19 cellular contexts compared by ENCODE assay signal in the genomic region with DNA sequence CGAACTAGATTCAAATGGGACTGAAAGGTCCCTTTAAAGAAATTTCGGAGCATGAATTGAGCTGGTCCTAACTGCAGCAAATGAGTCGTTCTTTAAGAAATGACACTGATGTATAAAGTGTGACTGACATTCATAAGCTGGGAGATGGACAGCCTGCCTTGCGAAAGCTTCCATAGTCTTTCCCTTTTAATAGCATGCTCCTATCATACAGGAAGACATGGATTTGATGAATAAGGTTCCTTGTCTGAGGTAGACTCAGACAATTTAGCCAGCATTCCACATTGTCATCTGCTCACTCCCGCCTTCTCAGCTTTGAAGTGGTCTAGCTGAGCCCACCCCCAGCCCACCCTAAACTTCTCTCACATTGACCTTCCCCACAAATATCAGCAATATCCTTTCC.
DNase-seq lines count a peak whose midpoint lies in the region; ATAC-seq and TF ChIP-seq lines count a peak whose summit lies in the region.
"Had no signal": no experiment of that assay in that cellular context is flagged by ENCODE, and none has a peak within 500 bp of the region (broad histone marks: within the 10 kb centered on the region; RNA-seq: fewer than 3 reads in every experiment).

No MANE protein-coding gene starts in this region.

- no peaks in the 10 kb centered on the region for H3K4me1 Mint-ChIP-seq in osteocyte (ENCODE audit: unreplicated experiment)
- H3K4me1 Mint-ChIP-seq: B cell; CD14-positive monocyte; CD8-positive, alpha-beta memory T cell had no signal

- 81% methylated on average over 5 of the region's 5 CpGs for WGBS in hepatocyte (ENCODE audit: low lambda C conversion rate, missing lambda C conversion rate)

- peaks cover 4% of the 10 kb centered on the region for H3K27me3 Mint-ChIP-seq in osteocyte (ENCODE audit: unreplicated experiment)

- H3K4me3 Mint-ChIP-seq in osteocyte (ENCODE audit: unreplicated experiment): no peak overlapping the region
- H3K4me3 Mint-ChIP-seq: B cell; CD14-positive monocyte; CD4-positive, alpha-beta T cell; CD8-positive, alpha-beta memory T cell; GM23338; H9 had no signal

- H3K4me2 ChIP-seq in hepatocyte: peak overlapping the region; percentile 30
- H3K4me2 ChIP-seq: GM23338 had no signal

- no peak overlapping the region for H2AFZ ChIP-seq in hepatocyte

- no peak overlapping the region for H3K4me3 ChIP-seq in hepatocyte
- H3K4me3 ChIP-seq: BLaER1 treated with 17β-estradiol and CSF1 and Interleukin-3, amounts not matched to agents 10 nM and 100 nM; GM12878; GM23338 had no signal

- no peaks in the 10 kb centered on the region for H3K36me3 Mint-ChIP-seq in osteocyte (ENCODE audit: unreplicated experiment)
- H3K36me3 Mint-ChIP-seq: CD14-positive monocyte; CD8-positive, alpha-beta memory T cell had no signal

- no peaks in the 10 kb centered on the region for H3K9me3 Mint-ChIP-seq in osteocyte (ENCODE audit: unreplicated experiment)
- H3K9me3 Mint-ChIP-seq: CD4-positive, alpha-beta T cell had no signal

- no peak overlapping the region for H3K27ac ChIP-seq in hepatocyte
- H3K27ac ChIP-seq: BLaER1 treated with 17β-estradiol and CSF1 and Interleukin-3, amounts not matched to agents 10 nM and 100 nM had no signal

- no peak for ATAC-seq in GM21717 (IDR thresholded peaks at IDR 0.05; ENCODE audit: unreplicated experiment)
- ATAC-seq: GM12878, GM23338, HCT116 had no signal

- H3K4me1 ChIP-seq in hepatocyte (ENCODE audit: insufficient read depth): peaks cover 6% of the 10 kb centered on the region

- H3K79me2 ChIP-seq in hepatocyte: no peaks in the 10 kb centered on the region

- H4K20me1 ChIP-seq in hepatocyte (ENCODE audit: insufficient read depth, poor library complexity, severe bottlenecking): no peaks in the 10 kb centered on the region
- H4K20me1 ChIP-seq: BLaER1 treated with 17β-estradiol and CSF1 and Interleukin-3, amounts not matched to agents 10 nM and 100 nM had no signal

- DNase-seq in DMS53 (lab: John Stamatoyannopoulos, UW) (peak; percentile 15), DMS53 treated with DMSO at 0.1 percent for 48 hours (lab: John Stamatoyannopoulos, UW; ENCODE audit: unreplicated experiment) (no peak), hepatocyte (ENCODE audit: low spot score) (no peak), osteocyte (ENCODE audit: extremely low spot score, unreplicated experiment) (peak; percentile 17), superior temporal gyrus (ENCODE audit: extremely low spot score) (no peak)
- DNase-seq: CD4-positive, alpha-beta T cell; CD8-positive, alpha-beta memory T cell; COR-L47; DMS79; EL; GDM1; H9 had no signal

- no peaks in the 10 kb centered on the region for H3K27me3 ChIP-seq in hepatocyte
- H3K27me3 ChIP-seq: BLaER1 treated with 17β-estradiol and CSF1 and Interleukin-3, amounts not matched to agents 10 nM and 100 nM had no signal

- no peaks in the 10 kb centered on the region for H3K9me2 ChIP-seq in hepatocyte (replicated peaks; ENCODE audit: insufficient read depth)

- H3K27ac Mint-ChIP-seq in osteocyte (ENCODE audit: unreplicated experiment): no peak overlapping the region
- H3K27ac Mint-ChIP-seq: B cell; CD14-positive monocyte; CD4-positive, alpha-beta T cell; CD8-positive, alpha-beta memory T cell; GM23338; H9 had no signal

- TF ChIP-seq CTCF in hepatocyte (IDR thresholded peaks at IDR 0.05; ENCODE audit: poor library complexity): no peak
- TF ChIP-seq CTCF in osteocyte (IDR thresholded peaks at IDR 0.05): no peak

- H3K36me3 ChIP-seq in hepatocyte (replicated peaks; ENCODE audit: insufficient read depth, low read depth): no peaks in the 10 kb centered on the region
- H3K36me3 ChIP-seq: BLaER1 treated with 17β-estradiol and CSF1 and Interleukin-3, amounts not matched to agents 10 nM and 100 nM had no signal

- H3K9me3 ChIP-seq in hepatocyte (ENCODE audit: low read depth): no peaks in the 10 kb centered on the region

Comparison
In these comparisons a context has a peak if more than half of its experiments do, and no peak if none do; other contexts are left out.
1. DNase-seq: peak in DMS53 (single experiment) and osteocyte (single experiment); none in DMS53 treated with DMSO at 0.1 percent for 48 hours (single experiment), hepatocyte (single experiment) and superior temporal gyrus (single experiment).